ENCODE assay signal across 8 cellular contexts in the genomic region with DNA sequence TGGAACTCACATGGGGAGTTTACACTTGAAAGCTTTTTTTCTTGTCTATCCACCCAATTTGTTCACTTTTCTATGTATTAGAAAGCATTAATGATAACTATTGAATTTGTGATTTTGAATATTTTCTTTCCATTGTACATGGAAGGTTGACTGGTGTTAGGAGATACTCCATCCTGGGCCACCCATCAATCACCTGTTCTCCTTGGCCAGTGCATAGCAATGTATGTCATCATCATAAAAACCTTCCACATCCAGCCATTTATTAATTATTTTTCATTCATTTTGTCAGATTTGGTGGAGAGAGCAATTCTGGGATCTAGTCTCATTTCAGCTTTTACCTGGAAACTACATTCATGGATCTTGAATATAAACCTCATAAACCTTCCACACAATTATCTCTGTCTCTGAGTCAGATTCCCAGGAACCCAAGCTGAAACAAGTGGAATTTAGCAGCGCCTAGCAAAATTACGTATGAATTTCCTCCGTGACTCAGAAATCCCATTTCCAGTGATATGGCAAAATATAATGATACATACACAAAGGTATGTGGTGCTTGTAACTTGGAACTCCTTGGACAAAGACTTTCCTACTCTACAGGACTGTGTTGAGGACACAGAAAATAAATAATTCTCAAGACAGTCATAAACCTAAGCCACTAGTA.
DNase-seq lines count a peak whose midpoint lies in the region; ATAC-seq, FAIRE-seq and TF ChIP-seq lines count a peak whose summit lies in the region.
"Not testable (repeated sequence)": the region's sequence is repeated elsewhere in the genome, so short reads cannot be mapped to it uniquely, and the experiment has no call there.

No MANE protein-coding gene starts in this region.

- TF ChIP-seq CTCF in PC-9 (conservative IDR thresholded peaks at IDR 0.05); endothelial cell of umbilical vein (IDR thresholded peaks at IDR 0.05; ENCODE audit: extremely low read depth in 1 of 2, insufficient read depth in 1 of 2, low read depth in 1 of 2, low read length in 2 of 2); thoracic aorta (IDR thresholded peaks at IDR 0.05): not testable (repeated sequence)

- not testable (repeated sequence) for H3F3A ChIP-seq in PC-9 (ENCODE audit: insufficient read depth, low read depth)

- H3K9me3 ChIP-seq in PC-9 (ENCODE audit: insufficient read depth, low read depth); endothelial cell of umbilical vein (replicated peaks; ENCODE audit: control insufficient read depth, insufficient read depth, low read length); naive thymus-derived CD4-positive, alpha-beta T cell (ENCODE audit: control insufficient read depth in 2 of 3, low read length in 3 of 3); thoracic aorta: not testable (repeated sequence)

- dilution Hi-C loops in endothelial cell of umbilical vein (cut with MboI; ENCODE audit: extremely low pct_ligation_motif_present, low sequenced_read_pairs) = not testable (repeated sequence)

- not testable (repeated sequence) for H3K79me2 ChIP-seq in ACC112 (ENCODE audit: control insufficient read depth, insufficient read depth, low read length, unreplicated experiment); PC-9 (ENCODE audit: low read depth); endothelial cell of umbilical vein (ENCODE audit: control insufficient read depth, insufficient read depth, low read length)

- BruUV-seq in PC-9 (replicated peaks; lab: Mats Ljungman, UMichigan) = TSS peak; percentile 84
- TSS peak; percentile 92 for BruUV-seq in endothelial cell of umbilical vein (replicated peaks; lab: Mats Ljungman, UMichigan)

- not testable (repeated sequence) for H3K4me3 ChIP-seq in ACC112 (ENCODE audit: low read depth, low read length); PC-9; endothelial cell of umbilical vein (replicated peaks in 1 of 3; ENCODE audit: insufficient read depth in 1 of 3, low read depth in 1 of 3, low read length in 3 of 3); naive thymus-derived CD4-positive, alpha-beta T cell (ENCODE audit: low read length); thoracic aorta

- peak overlapping the region; percentile 33 for H3K4me2 ChIP-seq in PC-9
- not testable (repeated sequence) for H3K4me2 ChIP-seq in endothelial cell of umbilical vein (ENCODE audit: insufficient read depth, low read length)

- DNase-seq in PC-9; activated T-cell treated with anti-CD3 and anti-CD28 coated beads, Interleukin-2, amount 50 U/mL, for 24 hours; activated naive CD8-positive, alpha-beta T cell treated with anti-CD3 and anti-CD28 coated beads for 36 hours; endothelial cell of umbilical vein (ENCODE audit: low read depth, low spot score); naive thymus-derived CD4-positive, alpha-beta T cell; thoracic aorta (ENCODE audit: low spot score): not testable (repeated sequence)
- DNase-seq in SW 1271 (lab: John Stamatoyannopoulos, UW) = peak; percentile 0 to 33

- H3K27ac Mint-ChIP-seq in activated T-cell treated with anti-CD3 and anti-CD28 coated beads, Interleukin-2, amount 50 U/mL, for 24 hours = peak overlapping the region; percentile 83
- peak overlapping the region; percentile 49 for H3K27ac Mint-ChIP-seq in activated naive CD8-positive, alpha-beta T cell treated with anti-CD3 and anti-CD28 coated beads for 36 hours
- peak overlapping the region in 4 of 9 donors; percentile 18 to 71 (median 54) for H3K27ac Mint-ChIP-seq in naive thymus-derived CD4-positive, alpha-beta T cell

- H3K27me3 ChIP-seq in ACC112 (ENCODE audit: insufficient read depth, low read length); PC-9 (ENCODE audit: insufficient read depth, low read depth); endothelial cell of umbilical vein (ENCODE audit: control insufficient read depth in 2 of 2, insufficient read depth in 2 of 2, low read length in 2 of 2); naive thymus-derived CD4-positive, alpha-beta T cell (ENCODE audit: control insufficient read depth in 2 of 2, insufficient read depth in 2 of 2, low read length in 2 of 2); thoracic aorta (replicated peaks; ENCODE audit: insufficient read depth): not testable (repeated sequence)

- not testable (repeated sequence) for H3K36me3 ChIP-seq in ACC112 (ENCODE audit: insufficient read depth, low read length); PC-9 (ENCODE audit: low read depth); endothelial cell of umbilical vein (ENCODE audit: control insufficient read depth in 2 of 2, extremely low read depth in 1 of 2, insufficient read depth in 2 of 2, low read length in 2 of 2); naive thymus-derived CD4-positive, alpha-beta T cell (ENCODE audit: control insufficient read depth in 2 of 3, insufficient read depth in 3 of 3, low read length in 3 of 3); thoracic aorta

- H3K9ac ChIP-seq in endothelial cell of umbilical vein (replicated peaks; ENCODE audit: extremely low read depth, insufficient read depth, low read length) = not testable (repeated sequence)

- not testable (repeated sequence) for FAIRE-seq in endothelial cell of umbilical vein (lab: Jason Lieb, UNC)

- H4K20me1 ChIP-seq in PC-9 (ENCODE audit: insufficient read depth); endothelial cell of umbilical vein (replicated peaks; ENCODE audit: control insufficient read depth, extremely low read depth, insufficient read depth, low read length): not testable (repeated sequence)

- H3K36me3 Mint-ChIP-seq in activated T-cell treated with anti-CD3 and anti-CD28 coated beads, Interleukin-2, amount 50 U/mL, for 24 hours (ENCODE audit: low read depth); activated naive CD8-positive, alpha-beta T cell treated with anti-CD3 and anti-CD28 coated beads for 36 hours; naive thymus-derived CD4-positive, alpha-beta T cell: not testable (repeated sequence)

- H3K9me3 Mint-ChIP-seq in activated T-cell treated with anti-CD3 and anti-CD28 coated beads, Interleukin-2, amount 50 U/mL, for 24 hours; activated naive CD8-positive, alpha-beta T cell treated with anti-CD3 and anti-CD28 coated beads for 36 hours; naive thymus-derived CD4-positive, alpha-beta T cell: not testable (repeated sequence)

- H3K9me1 ChIP-seq in endothelial cell of umbilical vein (replicated peaks; ENCODE audit: control insufficient read depth, extremely low read depth, insufficient read depth, low read length) = not testable (repeated sequence)

- not testable (repeated sequence) for H3K4me1 ChIP-seq in ACC112 (ENCODE audit: control insufficient read depth, insufficient read depth, low read length, unreplicated experiment); PC-9 (replicated peaks; ENCODE audit: insufficient read depth); endothelial cell of umbilical vein (ENCODE audit: control insufficient read depth, extremely low read depth, insufficient read depth, low read length); naive thymus-derived CD4-positive, alpha-beta T cell (ENCODE audit: control insufficient read depth in 2 of 2, insufficient read depth in 2 of 2, low read length in 2 of 2); thoracic aorta (ENCODE audit: control insufficient read depth in 1 of 2, low read depth in 2 of 2)

- not testable (repeated sequence) for H3K4me1 Mint-ChIP-seq in activated T-cell treated with anti-CD3 and anti-CD28 coated beads, Interleukin-2, amount 50 U/mL, for 24 hours (ENCODE audit: low read depth); activated naive CD8-positive, alpha-beta T cell treated with anti-CD3 and anti-CD28 coated beads for 36 hours; naive thymus-derived CD4-positive, alpha-beta T cell

- not testable (repeated sequence) for H3K4me3 Mint-ChIP-seq in activated T-cell treated with anti-CD3 and anti-CD28 coated beads, Interleukin-2, amount 50 U/mL, for 24 hours; activated naive CD8-positive, alpha-beta T cell treated with anti-CD3 and anti-CD28 coated beads for 36 hours; naive thymus-derived CD4-positive, alpha-beta T cell

- H3K27me3 Mint-ChIP-seq in activated T-cell treated with anti-CD3 and anti-CD28 coated beads, Interleukin-2, amount 50 U/mL, for 24 hours; activated naive CD8-positive, alpha-beta T cell treated with anti-CD3 and anti-CD28 coated beads for 36 hours; naive thymus-derived CD4-positive, alpha-beta T cell: not testable (repeated sequence)

- H3K9me2 ChIP-seq in PC-9 (ENCODE audit: insufficient read depth) = not testable (repeated sequence)

- intact Hi-C loops in PC-9 (cut with micrococcal nuclease; ENCODE audit: unreplicated experiment); endothelial cell of umbilical vein (cut with micrococcal nuclease); naive thymus-derived CD4-positive, alpha-beta T cell (cut with micrococcal nuclease): not testable (repeated sequence)

- POLR2A ChIA-PET in PC-9 (lab: Charles Lee; ENCODE audit: unreplicated experiment); endothelial cell of umbilical vein (lab: Charles Lee); naive thymus-derived CD4-positive, alpha-beta T cell (lab: Charles Lee): not testable (repeated sequence)

- H3K27ac ChIP-seq in ACC112 (ENCODE audit: low read depth, low read length) (peak overlapping the region; percentile 77), PC-9 (peak overlapping the region; percentile 74), endothelial cell of umbilical vein (ENCODE audit: insufficient read depth, low read depth, low read length) (peak overlapping the region; percentile 37)
- H3K27ac ChIP-seq in naive thymus-derived CD4-positive, alpha-beta T cell (ENCODE audit: low read depth, low read length) = peak overlapping the region; percentile 7
- H3K27ac ChIP-seq in thoracic aorta = not testable (repeated sequence)

- not testable (repeated sequence) for ATAC-seq in naive thymus-derived CD4-positive, alpha-beta T cell
- peak; percentile 73 for ATAC-seq in thoracic aorta (ENCODE audit: insufficient number of reproducible peaks, low FRiP score, low read depth)

- CTCF ChIA-PET in PC-9 (lab: Charles Lee); endothelial cell of umbilical vein (lab: Charles Lee); naive thymus-derived CD4-positive, alpha-beta T cell (lab: Charles Lee): not testable (repeated sequence)

- not testable (repeated sequence) for TF ChIP-seq POLR2A in endothelial cell of umbilical vein (IDR thresholded peaks at IDR 0.05; ENCODE audit: low read depth, low read length)

- H2AFZ ChIP-seq in ACC112 (ENCODE audit: low read length, unreplicated experiment); PC-9; endothelial cell of umbilical vein (ENCODE audit: low read depth, low read length): not testable (repeated sequence)
